In genomic region chr1:204288061-204288588, GRCh38 we compare ENCODE assay signal across 8 cellular contexts.
DNase-seq lines count a peak whose midpoint lies in the region; ATAC-seq, FAIRE-seq and TF ChIP-seq lines count a peak whose summit lies in the region.

No MANE protein-coding gene starts in this region.

- no peak overlapping the region for H3K27ac Mint-ChIP-seq in activated CD8-positive, alpha-beta memory T cell treated with anti-CD3 and anti-CD28 coated beads, Interleukin-2, amount 10 ng/mL, durations not matched to agents 7 days and 5 days

- H3K4me1 Mint-ChIP-seq in activated CD8-positive, alpha-beta memory T cell treated with anti-CD3 and anti-CD28 coated beads, Interleukin-2, amount 10 ng/mL, durations not matched to agents 7 days and 5 days, result peaks cover 18% of the 10 kb centered on the region

- CTCF ChIA-PET in activated CD8-positive, alpha-beta memory T cell treated with anti-CD3 and anti-CD28 coated beads, Interleukin-2, amount 10 ng/mL, durations not matched to agents 7 days and 5 days (lab: Charles Lee), result no interaction called here

- H3K27me3 Mint-ChIP-seq in activated CD8-positive, alpha-beta memory T cell treated with anti-CD3 and anti-CD28 coated beads, Interleukin-2, amount 10 ng/mL, durations not matched to agents 7 days and 5 days, result peaks cover 57% of the 10 kb centered on the region

- H3K36me3 ChIP-seq in Peyer's patch, result no peaks in the 10 kb centered on the region
- H3K36me3 ChIP-seq in heart left ventricle, result no peaks in the 10 kb centered on the region
- H3K36me3 ChIP-seq in sigmoid colon, result no peaks in the 10 kb centered on the region

- ATAC-seq in heart left ventricle (peak; percentile 8 to 49 (median 45)), GM18870 (IDR thresholded peaks at IDR 0.05; ENCODE audit: unreplicated experiment) (no peak)
- no peak for ATAC-seq in activated CD8-positive, alpha-beta memory T cell treated with anti-CD3 and anti-CD28 coated beads, Interleukin-2, amount 10 ng/mL, durations not matched to agents 7 days and 5 days

- H3K4me1 ChIP-seq in Peyer's patch (peaks cover 0 to 38% (median 6%) of the 10 kb centered on the region in 4 donors), heart left ventricle (peaks cover 9 to 75% (median 52%) of the 10 kb centered on the region in 12 donors), sigmoid colon (peaks cover 0 to 34% (median 14%) of the 10 kb centered on the region in 4 donors)

- H3K36me3 Mint-ChIP-seq in activated CD8-positive, alpha-beta memory T cell treated with anti-CD3 and anti-CD28 coated beads, Interleukin-2, amount 10 ng/mL, durations not matched to agents 7 days and 5 days, result no peaks in the 10 kb centered on the region

- 16 to 35% (median 33%) methylated on average over 6 to 8 of the region's 8 CpGs for WGBS in heart left ventricle, 4 donors
- WGBS in sigmoid colon, 2 donors, result 49 to 70% methylated on average over 8 of the region's 8 CpGs

- TF ChIP-seq CTCF in Peyer's patch (IDR thresholded peaks at IDR 0.05) (peak in 2 of 6 experiments; percentile 4 to 5), heart left ventricle (IDR thresholded peaks at IDR 0.05) (no peak), sigmoid colon (IDR thresholded peaks at IDR 0.05) (no peak)

- DNase-seq in HPDE6-E6E7 (ENCODE audit: extremely low spot score), result peak; percentile 84
- DNase-seq in Peyer's patch, result peak in 2 of 3 donors; percentile 74 to 80
- DNase-seq in heart left ventricle, result peak; percentile 74 to 92 (median 80)
- peak; percentile 87 for DNase-seq in sigmoid colon
- no peak for DNase-seq in activated CD8-positive, alpha-beta memory T cell treated with anti-CD3 and anti-CD28 coated beads, Interleukin-2, amount 10 ng/mL, durations not matched to agents 7 days and 5 days
- no peak for DNase-seq in stimulated activated naive CD4-positive, alpha-beta T cell treated with Interleukin-2 at 50 U/mL for 16 hours (lab: John Stamatoyannopoulos, UW)
- no peak for DNase-seq in GM12891 (ENCODE audit: insufficient read length, low spot score)

- no peak overlapping the region for H3K4me3 ChIP-seq in Peyer's patch
- H3K4me3 ChIP-seq in heart left ventricle, result peak overlapping the region; percentile 8 to 53 (median 43)
- no peak overlapping the region for H3K4me3 ChIP-seq in sigmoid colon

- intact Hi-C loops in heart left ventricle (cut with DNase I) (no loop called here), sigmoid colon (cut with DNase I) (no loop called here)

- H3K9me3 ChIP-seq in Peyer's patch, result no peaks in the 10 kb centered on the region
- no peaks in the 10 kb centered on the region for H3K9me3 ChIP-seq in heart left ventricle
- H3K9me3 ChIP-seq in sigmoid colon, result no peaks in the 10 kb centered on the region

- no peaks in the 10 kb centered on the region for H3K27me3 ChIP-seq in Peyer's patch
- no peaks in the 10 kb centered on the region for H3K27me3 ChIP-seq in heart left ventricle
- H3K27me3 ChIP-seq in sigmoid colon, result peaks cover 0 to 14% (median 0%) of the 10 kb centered on the region in 3 donors

- no peak for TF ChIP-seq EP300 in sigmoid colon (IDR thresholded peaks at IDR 0.05)

- H3K27ac ChIP-seq in Peyer's patch (peak overlapping the region in 3 of 4 donors; percentile 59 to 66 (median 63)), heart left ventricle (peak overlapping the region; percentile 11 to 91 (median 82)), sigmoid colon (peak overlapping the region; percentile 43 to 65 (median 54))

- H3K9me3 Mint-ChIP-seq in activated CD8-positive, alpha-beta memory T cell treated with anti-CD3 and anti-CD28 coated beads, Interleukin-2, amount 10 ng/mL, durations not matched to agents 7 days and 5 days (ENCODE audit: low read depth), result no peaks in the 10 kb centered on the region

- TF ChIP-seq POLR2A in Peyer's patch (IDR thresholded peaks at IDR 0.05) (no peak), heart left ventricle (IDR thresholded peaks at IDR 0.05) (no peak), sigmoid colon (IDR thresholded peaks at IDR 0.05) (no peak), GM12891 (IDR thresholded peaks at IDR 0.05; ENCODE audit: low read depth, low read length) (no peak)

- FAIRE-seq in GM12891 (lab: Jason Lieb, UNC), result no peak

- H3K4me3 Mint-ChIP-seq in activated CD8-positive, alpha-beta memory T cell treated with anti-CD3 and anti-CD28 coated beads, Interleukin-2, amount 10 ng/mL, durations not matched to agents 7 days and 5 days, result no peak overlapping the region

TF ChIP-seq in GM12891, 5 proteins besides CTCF, POLR2A, EP300 and RAD21:
- TF ChIP-seq TAF1 (IDR thresholded peaks at IDR 0.05; ENCODE audit: low read depth, low read length) (no peak), PAX5 (IDR thresholded peaks at IDR 0.05; ENCODE audit: insufficient read depth, low read length, severe bottlenecking) (no peak), SPI1 (IDR thresholded peaks at IDR 0.05; ENCODE audit: low read depth, low read length) (no peak), POU2F2 (IDR thresholded peaks at IDR 0.05; ENCODE audit: low read depth, low read length) (no peak), POLR2AphosphoS5 (IDR thresholded peaks at IDR 0.05; ENCODE audit: low read depth, low read length) (no peak)

Comparison
In these comparisons a context has a peak if more than half of its experiments do, and no peak if none do; other contexts are left out.
1. DNase-seq: peak in HPDE6-E6E7 (single experiment), Peyer's patch (2 of 3), heart left ventricle (5 of 5) and sigmoid colon (single experiment); none in activated CD8-positive, alpha-beta memory T cell treated with anti-CD3 and anti-CD28 coated beads, Interleukin-2, amount 10 ng/mL, durations not matched to agents 7 days and 5 days (single experiment), stimulated activated naive CD4-positive, alpha-beta T cell treated with Interleukin-2 at 50 U/mL for 16 hours (single experiment) and GM12891 (single experiment).
2. H3K4me3 ChIP-seq: peak in heart left ventricle (12 of 12); none in Peyer's patch (0 of 4) and sigmoid colon (0 of 4).
3. ATAC-seq: peak in heart left ventricle (4 of 4); none in activated CD8-positive, alpha-beta memory T cell treated with anti-CD3 and anti-CD28 coated beads, Interleukin-2, amount 10 ng/mL, durations not matched to agents 7 days and 5 days (single experiment) and GM18870 (single experiment).
4. Peak in every context shown above with its lines, with median percentiles within 50 percentile points of each other: H3K27ac ChIP-seq.